8 cellular contexts compared by ENCODE assay signal in the genomic region with DNA sequence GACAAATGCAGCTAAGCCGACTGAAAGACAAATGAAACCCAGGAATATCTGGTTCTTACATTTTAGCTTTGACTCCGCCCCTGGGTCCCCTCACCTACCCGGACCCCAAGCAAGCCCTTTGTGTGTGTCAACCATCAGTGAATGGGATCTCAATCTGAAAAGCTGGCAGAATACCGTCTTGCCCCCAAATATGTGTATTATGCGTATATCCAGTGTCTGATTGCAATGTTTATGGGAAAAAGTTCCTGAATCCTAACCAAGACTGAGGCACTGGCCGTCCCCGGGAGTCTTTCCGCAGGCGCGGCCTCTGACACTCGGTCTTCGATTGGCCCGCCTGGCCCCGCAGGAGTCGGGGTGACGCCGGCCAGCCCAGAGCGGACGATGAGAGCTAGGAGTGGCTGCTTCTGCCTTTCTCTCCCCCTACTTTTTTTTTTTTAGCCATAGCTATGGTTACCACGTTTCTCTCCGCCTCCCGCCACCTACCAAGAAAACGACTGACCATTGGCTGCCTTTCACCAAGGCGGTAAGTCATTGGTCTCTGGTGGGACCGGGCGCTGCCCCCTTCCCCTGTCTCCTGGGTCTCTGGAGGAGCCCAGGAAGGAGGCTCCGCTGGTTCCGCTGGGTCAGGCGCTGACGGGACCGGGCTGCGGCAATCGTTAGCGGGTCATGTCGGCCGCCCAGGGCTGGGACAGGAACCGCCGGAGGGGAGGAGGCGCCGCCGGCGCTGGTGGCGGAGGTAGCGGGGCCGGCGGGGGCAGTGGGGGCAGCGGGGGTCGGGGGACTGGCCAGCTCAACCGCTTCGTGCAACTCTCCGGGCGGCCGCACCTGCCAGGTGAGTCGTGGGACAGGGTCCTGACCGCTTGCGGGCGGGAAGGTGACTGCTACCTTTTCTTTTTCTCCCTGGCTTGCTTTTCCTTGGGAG.
DNase-seq lines count a peak whose midpoint lies in the region; ATAC-seq and TF ChIP-seq lines count a peak whose summit lies in the region.

A gene with protein sequence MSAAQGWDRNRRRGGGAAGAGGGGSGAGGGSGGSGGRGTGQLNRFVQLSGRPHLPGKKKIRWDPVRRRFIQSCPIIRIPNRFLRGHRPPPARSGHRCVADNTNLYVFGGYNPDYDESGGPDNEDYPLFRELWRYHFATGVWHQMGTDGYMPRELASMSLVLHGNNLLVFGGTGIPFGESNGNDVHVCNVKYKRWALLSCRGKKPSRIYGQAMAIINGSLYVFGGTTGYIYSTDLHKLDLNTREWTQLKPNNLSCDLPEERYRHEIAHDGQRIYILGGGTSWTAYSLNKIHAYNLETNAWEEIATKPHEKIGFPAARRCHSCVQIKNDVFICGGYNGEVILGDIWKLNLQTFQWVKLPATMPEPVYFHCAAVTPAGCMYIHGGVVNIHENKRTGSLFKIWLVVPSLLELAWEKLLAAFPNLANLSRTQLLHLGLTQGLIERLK (plus strand): TSS at position 557 of the 922 bp plus-strand sequence. CDS start 110 bp downstream, at position 667.

- ATAC-seq in GM19035 (IDR thresholded peaks at IDR 0.05; ENCODE audit: unreplicated experiment), result peak; percentile 97
- ATAC-seq in HG03354 (IDR thresholded peaks at IDR 0.05; ENCODE audit: poor library complexity, severe bottlenecking, unreplicated experiment), result peak; percentile 96
- peak; percentile 98 to 99 for ATAC-seq in activated CD4-positive, CD25-positive, alpha-beta regulatory T cell treated with anti-CD3 and anti-CD28 coated beads, Interleukin-2, amount 50 U/mL, for 24 hours

- TF ChIP-seq CTCF in AG09319 (IDR thresholded peaks at IDR 0.05; ENCODE audit: low read depth, low read length), result no peak

- DNase-seq in AG09319 (ENCODE audit: extremely low read depth, low read depth) (peak; percentile 98), NCI-H446 treated with DMSO at 0.1 percent for 48 hours (lab: John Stamatoyannopoulos, UW) (peak; percentile 92), cerebellar cortex (ENCODE audit: low spot score) (peak; percentile 99), iris pigment epithelial cell (ENCODE audit: low read depth) (peak; percentile 99)
- peak; percentile 88 for DNase-seq in stimulated activated CD4-positive, alpha-beta T cell treated with anti-CD3 and anti-CD28 coated beads, Interleukin-12 subunit alpha, Interleukin-12 subunit beta, amount 100 ng/mL, for 4 hours

Comparison
In these comparisons a context has a peak if more than half of its experiments do, and no peak if none do; other contexts are left out.
1. Peak in every context shown above with its lines: DNase-seq and ATAC-seq.